Comparison of ENCODE assay signal across 22 cellular contexts in the genomic region with DNA sequence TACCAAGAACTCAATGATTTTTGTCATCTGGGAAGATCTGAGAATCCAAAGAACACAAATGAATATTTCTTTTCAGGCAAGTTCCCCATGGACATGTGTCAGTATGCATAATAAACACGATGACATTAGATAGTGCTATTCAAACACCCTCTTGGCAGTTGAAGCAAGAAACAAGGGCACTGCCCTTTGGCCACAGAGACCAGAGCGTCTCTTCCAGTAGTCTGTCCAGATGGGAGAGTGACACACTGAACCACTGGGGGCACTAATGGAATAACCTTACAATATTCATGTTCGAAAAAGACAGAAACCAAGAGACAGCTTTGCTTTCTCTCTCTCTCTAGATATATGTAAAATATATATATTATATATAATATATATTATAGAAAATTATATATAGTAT.
A peak's percentile ranks its signal among the peaks of the same experiment; 100 is the strongest.
DNase-seq lines count a peak whose midpoint lies in the region; ATAC-seq and TF ChIP-seq lines count a peak whose summit lies in the region.
"Had no signal": no experiment of that assay in that cellular context is flagged by ENCODE, and none has a peak within 500 bp of the region (broad histone marks: within the 10 kb centered on the region; RNA-seq: fewer than 3 reads in every experiment).

No MANE protein-coding gene starts in this region.

- H3K9me3 ChIP-seq in right atrium auricular region (no peaks in the 10 kb centered on the region), WERI-Rb-1 (ENCODE audit: severe bottlenecking) (no peaks in the 10 kb centered on the region)
- H3K9me3 ChIP-seq: ovary, tibial nerve had no signal

- H3K4me1 ChIP-seq in right atrium auricular region: no peaks in the 10 kb centered on the region
- H3K4me1 ChIP-seq: tibial nerve had no signal

- H3K27ac ChIP-seq in right atrium auricular region (no peak overlapping the region), WERI-Rb-1 (no peak overlapping the region)
- H3K27ac ChIP-seq: cardiac muscle cell, ovary, SK-N-MC, tibial nerve had no signal

- TF ChIP-seq CTCF in right atrium auricular region (IDR thresholded peaks at IDR 0.05) (peak in 1 of 2 donors; percentile 14), WERI-Rb-1 (IDR thresholded peaks at IDR 0.05; ENCODE audit: low read depth, low read length) (0 out of 2 replicates have a peak, but pooled peaks have one; percentile 20)

- H3K36me3 ChIP-seq in right atrium auricular region: no peaks in the 10 kb centered on the region
- no peaks in the 10 kb centered on the region for H3K36me3 ChIP-seq in WERI-Rb-1
- H3K36me3 ChIP-seq: cardiac muscle cell, ovary, tibial nerve had no signal

- no peak for DNase-seq in left ventricle myocardium superior
- DNase-seq in right atrium auricular region (ENCODE audit: low spot score): no peak
- DNase-seq in WERI-Rb-1: no peak
- peak; percentile 68 for DNase-seq in medulla oblongata (ENCODE audit: extremely low spot score)
- no peak for DNase-seq in NCI-H510A treated with DMSO at 0.1 percent for 48 hours (lab: John Stamatoyannopoulos, UW)
- DNase-seq: activated CD4-positive, alpha-beta memory T cell treated with anti-CD3 and anti-CD28 coated beads, Interleukin-2, amount 10 ng/mL, durations not matched to agents 7 days and 5 days; activated naive CD4-positive, alpha-beta T cell treated with Interleukin-2 at 50 U/mL for 16 hours; dermis blood vessel endothelial cell; DMS153; H7; mammary epithelial cell; NCI-H1417 treated with DMSO at 0.1 percent for 48 hours; NCI-H526; OCI-M1; ovary; stimulated activated naive CD4-positive, alpha-beta T cell had no signal

- intact Hi-C loops in left ventricle myocardium superior (cut with micrococcal nuclease): no loop called here

- ATAC-seq in left ventricle myocardium superior (peak; percentile 47), GM19463 (IDR thresholded peaks at IDR 0.05; ENCODE audit: unreplicated experiment) (no peak), HG03460 (IDR thresholded peaks at IDR 0.05; ENCODE audit: unreplicated experiment) (no peak), HG02678 (IDR thresholded peaks at IDR 0.05; ENCODE audit: unreplicated experiment) (no peak)

- H3K4me3 ChIP-seq in right atrium auricular region: no peak overlapping the region
- no peak overlapping the region for H3K4me3 ChIP-seq in WERI-Rb-1 (ENCODE audit: low read depth, low read length)
- H3K4me3 ChIP-seq: cardiac muscle cell, ovary, SK-N-MC, tibial nerve had no signal

- H3K27me3 ChIP-seq in right atrium auricular region (no peaks in the 10 kb centered on the region), WERI-Rb-1 (ENCODE audit: insufficient read depth, low read depth, severe bottlenecking) (no peaks in the 10 kb centered on the region)
- H3K27me3 ChIP-seq: cardiac muscle cell, ovary, tibial nerve had no signal
